ENCODE assay signal across 2 cellular contexts in the genomic region with DNA sequence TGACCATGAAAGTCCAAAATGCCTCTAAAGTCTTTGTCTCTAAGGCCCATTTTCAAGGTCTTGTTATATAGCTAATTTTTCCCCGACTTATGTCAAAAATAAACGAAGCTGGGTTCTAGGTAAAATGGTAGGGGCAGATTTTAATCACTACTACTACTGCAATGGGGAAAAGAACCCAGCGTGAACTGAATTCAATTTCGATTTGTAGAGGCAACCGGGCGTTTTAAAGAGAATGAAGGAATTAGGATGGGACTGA.
TF ChIP-seq lines count a peak whose summit lies in the region.

No MANE protein-coding gene starts in this region.

TF ChIP-seq in GM23338, 12 proteins besides CTCF, POLR2A, EP300 and RAD21 (continued from another document):
- TF ChIP-seq, protein P1, sequence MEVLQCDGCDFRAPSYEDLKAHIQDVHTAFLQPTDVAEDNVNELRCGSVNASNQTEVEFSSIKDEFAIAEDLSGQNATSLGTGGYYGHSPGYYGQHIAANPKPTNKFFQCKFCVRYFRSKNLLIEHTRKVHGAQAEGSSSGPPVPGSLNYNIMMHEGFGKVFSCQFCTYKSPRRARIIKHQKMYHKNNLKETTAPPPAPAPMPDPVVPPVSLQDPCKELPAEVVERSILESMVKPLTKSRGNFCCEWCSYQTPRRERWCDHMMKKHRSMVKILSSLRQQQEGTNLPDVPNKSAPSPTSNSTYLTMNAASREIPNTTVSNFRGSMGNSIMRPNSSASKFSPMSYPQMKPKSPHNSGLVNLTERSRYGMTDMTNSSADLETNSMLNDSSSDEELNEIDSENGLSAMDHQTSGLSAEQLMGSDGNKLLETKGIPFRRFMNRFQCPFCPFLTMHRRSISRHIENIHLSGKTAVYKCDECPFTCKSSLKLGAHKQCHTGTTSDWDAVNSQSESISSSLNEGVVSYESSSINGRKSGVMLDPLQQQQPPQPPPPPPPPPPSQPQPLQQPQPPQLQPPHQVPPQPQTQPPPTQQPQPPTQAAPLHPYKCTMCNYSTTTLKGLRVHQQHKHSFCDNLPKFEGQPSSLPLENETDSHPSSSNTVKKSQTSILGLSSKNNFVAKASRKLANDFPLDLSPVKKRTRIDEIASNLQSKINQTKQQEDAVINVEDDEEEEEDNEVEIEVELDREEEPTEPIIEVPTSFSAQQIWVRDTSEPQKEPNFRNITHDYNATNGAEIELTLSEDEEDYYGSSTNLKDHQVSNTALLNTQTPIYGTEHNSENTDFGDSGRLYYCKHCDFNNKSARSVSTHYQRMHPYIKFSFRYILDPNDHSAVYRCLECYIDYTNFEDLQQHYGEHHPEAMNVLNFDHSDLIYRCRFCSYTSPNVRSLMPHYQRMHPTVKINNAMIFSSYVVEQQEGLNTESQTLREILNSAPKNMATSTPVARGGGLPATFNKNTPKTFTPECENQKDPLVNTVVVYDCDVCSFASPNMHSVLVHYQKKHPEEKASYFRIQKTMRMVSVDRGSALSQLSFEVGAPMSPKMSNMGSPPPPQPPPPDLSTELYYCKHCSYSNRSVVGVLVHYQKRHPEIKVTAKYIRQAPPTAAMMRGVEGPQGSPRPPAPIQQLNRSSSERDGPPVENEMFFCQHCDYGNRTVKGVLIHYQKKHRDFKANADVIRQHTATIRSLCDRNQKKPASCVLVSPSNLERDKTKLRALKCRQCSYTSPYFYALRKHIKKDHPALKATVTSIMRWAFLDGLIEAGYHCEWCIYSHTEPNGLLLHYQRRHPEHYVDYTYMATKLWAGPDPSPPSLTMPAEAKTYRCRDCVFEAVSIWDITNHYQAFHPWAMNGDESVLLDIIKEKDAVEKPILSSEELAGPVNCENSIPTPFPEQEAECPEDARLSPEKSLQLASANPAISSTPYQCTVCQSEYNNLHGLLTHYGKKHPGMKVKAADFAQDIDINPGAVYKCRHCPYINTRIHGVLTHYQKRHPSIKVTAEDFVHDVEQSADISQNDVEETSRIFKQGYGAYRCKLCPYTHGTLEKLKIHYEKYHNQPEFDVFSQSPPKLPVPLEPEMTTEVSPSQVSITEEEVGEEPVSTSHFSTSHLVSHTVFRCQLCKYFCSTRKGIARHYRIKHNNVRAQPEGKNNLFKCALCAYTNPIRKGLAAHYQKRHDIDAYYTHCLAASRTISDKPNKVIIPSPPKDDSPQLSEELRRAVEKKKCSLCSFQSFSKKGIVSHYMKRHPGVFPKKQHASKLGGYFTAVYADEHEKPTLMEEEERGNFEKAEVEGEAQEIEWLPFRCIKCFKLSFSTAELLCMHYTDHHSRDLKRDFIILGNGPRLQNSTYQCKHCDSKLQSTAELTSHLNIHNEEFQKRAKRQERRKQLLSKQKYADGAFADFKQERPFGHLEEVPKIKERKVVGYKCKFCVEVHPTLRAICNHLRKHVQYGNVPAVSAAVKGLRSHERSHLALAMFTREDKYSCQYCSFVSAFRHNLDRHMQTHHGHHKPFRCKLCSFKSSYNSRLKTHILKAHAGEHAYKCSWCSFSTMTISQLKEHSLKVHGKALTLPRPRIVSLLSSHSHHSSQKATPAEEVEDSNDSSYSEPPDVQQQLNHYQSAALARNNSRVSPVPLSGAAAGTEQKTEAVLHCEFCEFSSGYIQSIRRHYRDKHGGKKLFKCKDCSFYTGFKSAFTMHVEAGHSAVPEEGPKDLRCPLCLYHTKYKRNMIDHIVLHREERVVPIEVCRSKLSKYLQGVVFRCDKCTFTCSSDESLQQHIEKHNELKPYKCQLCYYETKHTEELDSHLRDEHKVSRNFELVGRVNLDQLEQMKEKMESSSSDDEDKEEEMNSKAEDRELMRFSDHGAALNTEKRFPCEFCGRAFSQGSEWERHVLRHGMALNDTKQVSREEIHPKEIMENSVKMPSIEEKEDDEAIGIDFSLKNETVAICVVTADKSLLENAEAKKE (CRISPR knock-in tag; IDR thresholded peaks at IDR 0.05) = no peak
- TF ChIP-seq JUNB (IDR thresholded peaks at IDR 0.05; ENCODE audit: unreplicated experiment) (no peak), EZH2phosphoT487 (IDR thresholded peaks at IDR 0.05; ENCODE audit: unreplicated experiment) (no peak), ZNF114 (CRISPR knock-in tag; IDR thresholded peaks at IDR 0.05) (no peak), POLR2AphosphoS5 (IDR thresholded peaks at IDR 0.05; ENCODE audit: low read depth) (no peak), CREB1 (CRISPR knock-in tag; IDR thresholded peaks at IDR 0.05; ENCODE audit: low read depth) (no peak), STAT1 (IDR thresholded peaks at IDR 0.05; ENCODE audit: unreplicated experiment) (no peak), ZNF331 (CRISPR knock-in tag; IDR thresholded peaks at IDR 0.05; ENCODE audit: low read depth) (no peak), EZH2 (IDR thresholded peaks at IDR 0.05; ENCODE audit: low read depth, unreplicated experiment) (no peak)
- TF ChIP-seq, protein P2, sequence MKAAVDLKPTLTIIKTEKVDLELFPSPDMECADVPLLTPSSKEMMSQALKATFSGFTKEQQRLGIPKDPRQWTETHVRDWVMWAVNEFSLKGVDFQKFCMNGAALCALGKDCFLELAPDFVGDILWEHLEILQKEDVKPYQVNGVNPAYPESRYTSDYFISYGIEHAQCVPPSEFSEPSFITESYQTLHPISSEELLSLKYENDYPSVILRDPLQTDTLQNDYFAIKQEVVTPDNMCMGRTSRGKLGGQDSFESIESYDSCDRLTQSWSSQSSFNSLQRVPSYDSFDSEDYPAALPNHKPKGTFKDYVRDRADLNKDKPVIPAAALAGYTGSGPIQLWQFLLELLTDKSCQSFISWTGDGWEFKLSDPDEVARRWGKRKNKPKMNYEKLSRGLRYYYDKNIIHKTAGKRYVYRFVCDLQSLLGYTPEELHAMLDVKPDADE (IDR thresholded peaks at IDR 0.05) = no peak

TF ChIP-seq in WTC11, 78 proteins besides CTCF, POLR2A, EP300 and RAD21 (continued from another document):
- TF ChIP-seq, protein P3, sequence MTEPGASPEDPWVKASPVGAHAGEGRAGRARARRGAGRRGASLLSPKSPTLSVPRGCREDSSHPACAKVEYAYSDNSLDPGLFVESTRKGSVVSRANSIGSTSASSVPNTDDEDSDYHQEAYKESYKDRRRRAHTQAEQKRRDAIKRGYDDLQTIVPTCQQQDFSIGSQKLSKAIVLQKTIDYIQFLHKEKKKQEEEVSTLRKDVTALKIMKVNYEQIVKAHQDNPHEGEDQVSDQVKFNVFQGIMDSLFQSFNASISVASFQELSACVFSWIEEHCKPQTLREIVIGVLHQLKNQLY (CRISPR knock-in tag; IDR thresholded peaks at IDR 0.05) = no peak
TF ChIP-seq in WTC11: peak in this region for 0.
